ENCODE assay signal across 1 cellular context in the genomic region with DNA sequence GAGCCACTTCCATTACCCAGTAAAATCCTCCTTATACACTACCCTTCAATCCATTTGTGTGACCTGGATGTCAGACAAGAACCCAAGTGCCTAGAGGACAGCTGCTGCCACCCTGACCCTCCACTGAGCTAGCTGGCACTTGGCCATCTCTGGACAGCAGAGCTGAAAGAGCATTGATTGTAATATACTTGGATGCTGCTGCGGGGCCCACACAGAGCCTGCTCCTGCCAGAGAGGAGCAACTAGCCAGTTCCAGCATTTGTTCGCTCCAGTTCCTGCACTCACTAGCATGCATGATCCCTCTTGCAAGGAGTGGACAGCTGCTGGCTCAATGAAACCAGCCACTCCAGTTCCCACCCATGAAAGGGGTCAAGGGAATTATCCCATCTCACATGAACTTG.
TF ChIP-seq lines count a peak whose summit lies in the region.

No MANE protein-coding gene starts in this region.

TF ChIP-seq in WTC11, 78 proteins besides CTCF, POLR2A, EP300 and RAD21 (continued from another document):
- TF ChIP-seq, protein P1, sequence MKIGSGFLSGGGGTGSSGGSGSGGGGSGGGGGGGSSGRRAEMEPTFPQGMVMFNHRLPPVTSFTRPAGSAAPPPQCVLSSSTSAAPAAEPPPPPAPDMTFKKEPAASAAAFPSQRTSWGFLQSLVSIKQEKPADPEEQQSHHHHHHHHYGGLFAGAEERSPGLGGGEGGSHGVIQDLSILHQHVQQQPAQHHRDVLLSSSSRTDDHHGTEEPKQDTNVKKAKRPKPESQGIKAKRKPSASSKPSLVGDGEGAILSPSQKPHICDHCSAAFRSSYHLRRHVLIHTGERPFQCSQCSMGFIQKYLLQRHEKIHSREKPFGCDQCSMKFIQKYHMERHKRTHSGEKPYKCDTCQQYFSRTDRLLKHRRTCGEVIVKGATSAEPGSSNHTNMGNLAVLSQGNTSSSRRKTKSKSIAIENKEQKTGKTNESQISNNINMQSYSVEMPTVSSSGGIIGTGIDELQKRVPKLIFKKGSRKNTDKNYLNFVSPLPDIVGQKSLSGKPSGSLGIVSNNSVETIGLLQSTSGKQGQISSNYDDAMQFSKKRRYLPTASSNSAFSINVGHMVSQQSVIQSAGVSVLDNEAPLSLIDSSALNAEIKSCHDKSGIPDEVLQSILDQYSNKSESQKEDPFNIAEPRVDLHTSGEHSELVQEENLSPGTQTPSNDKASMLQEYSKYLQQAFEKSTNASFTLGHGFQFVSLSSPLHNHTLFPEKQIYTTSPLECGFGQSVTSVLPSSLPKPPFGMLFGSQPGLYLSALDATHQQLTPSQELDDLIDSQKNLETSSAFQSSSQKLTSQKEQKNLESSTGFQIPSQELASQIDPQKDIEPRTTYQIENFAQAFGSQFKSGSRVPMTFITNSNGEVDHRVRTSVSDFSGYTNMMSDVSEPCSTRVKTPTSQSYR (CRISPR knock-in tag; IDR thresholded peaks at IDR 0.05): no peak
